Comparison of ENCODE assay signal across 1 cellular context in genomic region chr13:46402178-46402577, GRCh38.
A peak's percentile ranks its signal among the peaks of the same experiment; 100 is the strongest.
TF ChIP-seq lines count a peak whose summit lies in the region.

No MANE protein-coding gene starts in this region.

TF ChIP-seq in HepG2, 621 proteins besides CTCF, POLR2A, EP300 and RAD21:
- TF ChIP-seq, protein P1, sequence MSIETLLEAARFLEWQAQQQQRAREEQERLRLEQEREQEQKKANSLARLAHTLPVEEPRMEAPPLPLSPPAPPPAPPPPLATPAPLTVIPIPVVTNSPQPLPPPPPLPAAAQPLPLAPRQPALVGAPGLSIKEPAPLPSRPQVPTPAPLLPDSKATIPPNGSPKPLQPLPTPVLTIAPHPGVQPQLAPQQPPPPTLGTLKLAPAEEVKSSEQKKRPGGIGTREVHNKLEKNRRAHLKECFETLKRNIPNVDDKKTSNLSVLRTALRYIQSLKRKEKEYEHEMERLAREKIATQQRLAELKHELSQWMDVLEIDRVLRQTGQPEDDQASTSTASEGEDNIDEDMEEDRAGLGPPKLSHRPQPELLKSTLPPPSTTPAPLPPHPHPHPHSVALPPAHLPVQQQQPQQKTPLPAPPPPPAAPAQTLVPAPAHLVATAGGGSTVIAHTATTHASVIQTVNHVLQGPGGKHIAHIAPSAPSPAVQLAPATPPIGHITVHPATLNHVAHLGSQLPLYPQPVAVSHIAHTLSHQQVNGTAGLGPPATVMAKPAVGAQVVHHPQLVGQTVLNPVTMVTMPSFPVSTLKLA (IDR thresholded peaks at IDR 0.05) = peak; percentile 93
- TF ChIP-seq ZNF678 (CRISPR knock-in tag; IDR thresholded peaks at IDR 0.05) = no peak
